In the genomic region with DNA sequence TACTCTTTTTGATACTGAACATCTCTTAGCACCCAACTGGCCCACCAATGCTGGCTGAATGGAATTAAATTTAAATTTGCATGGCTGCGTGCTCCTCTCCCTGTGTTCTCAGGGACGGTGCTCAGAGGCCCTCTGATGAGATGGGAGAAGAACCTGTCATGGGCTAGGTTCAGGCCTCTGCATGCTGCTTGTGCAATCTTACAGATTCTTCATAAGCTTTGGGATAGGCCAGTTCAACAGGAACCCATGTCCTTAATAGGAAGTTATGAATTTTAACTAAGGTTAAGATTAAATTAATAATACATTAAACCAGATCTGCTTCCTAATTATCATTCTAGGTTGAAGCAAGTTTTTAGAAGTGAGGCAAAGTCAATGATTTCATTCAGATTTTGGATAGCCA, we compare ENCODE assay signal across 21 cellular contexts.
DNase-seq lines count a peak whose midpoint lies in the region; ATAC-seq and TF ChIP-seq lines count a peak whose summit lies in the region.
"Had no signal": no experiment of that assay in that cellular context is flagged by ENCODE, and none has a peak within 500 bp of the region (broad histone marks: within the 10 kb centered on the region; RNA-seq: fewer than 3 reads in every experiment).

No MANE protein-coding gene starts in this region.

- H3K18ac ChIP-seq in neuronal stem cell (ENCODE audit: low read length): peak overlapping the region; percentile 79

- H3K9me3 Mint-ChIP-seq in activated T-cell treated with anti-CD3 and anti-CD28 coated beads, Interleukin-2, amount 50 U/mL, for 4 hours: peaks cover 5% of the 10 kb centered on the region

- H3K79me1 ChIP-seq in neuronal stem cell (ENCODE audit: low read depth, low read length): no peaks in the 10 kb centered on the region

- H3K36me3 Mint-ChIP-seq in activated T-cell treated with anti-CD3 and anti-CD28 coated beads, Interleukin-2, amount 50 U/mL, for 4 hours (ENCODE audit: insufficient read depth): no peaks in the 10 kb centered on the region
- H3K36me3 Mint-ChIP-seq: activated naive CD4-positive, alpha-beta T cell treated with anti-CD3 and anti-CD28 coated beads, Interleukin-2, amount 50 U/mL, for 24 hours; CD14-positive monocyte; IgD-negative memory B cell had no signal

- no peak overlapping the region for H3K4me3 Mint-ChIP-seq in activated T-cell treated with anti-CD3 and anti-CD28 coated beads, Interleukin-2, amount 50 U/mL, for 4 hours
- H3K4me3 Mint-ChIP-seq: activated naive CD4-positive, alpha-beta T cell treated with anti-CD3 and anti-CD28 coated beads, Interleukin-2, amount 50 U/mL, for 24 hours; CD14-positive monocyte; IgD-negative memory B cell had no signal

- H3K79me2 ChIP-seq in ACC112 (ENCODE audit: control insufficient read depth, insufficient read depth, low read length, unreplicated experiment): no peaks in the 10 kb centered on the region
- H3K79me2 ChIP-seq: parathyroid adenoma had no signal

- peak overlapping the region; percentile 4 for H2BK5ac ChIP-seq in neuronal stem cell (ENCODE audit: low read length)

- H3K4me3 ChIP-seq in ACC112 (ENCODE audit: low read depth, low read length) (no peak overlapping the region), adipocyte (ENCODE audit: low read length) (peak overlapping the region; percentile 46), esophagus muscularis mucosa (no peak overlapping the region), neuronal stem cell (ENCODE audit: low read length in 2 of 2) (no peak overlapping the region)
- H3K4me3 ChIP-seq: cardiac muscle cell, spleen, thyroid gland had no signal

- H3K4me2 ChIP-seq in neuronal stem cell (ENCODE audit: insufficient read depth, low read length, poor library complexity, severe bottlenecking): no peak overlapping the region

- no peak for TF ChIP-seq EP300 in esophagus muscularis mucosa (IDR thresholded peaks at IDR 0.05)

- H3K9ac ChIP-seq in adipocyte (ENCODE audit: low read length) (peak overlapping the region; percentile 83), neuronal stem cell (ENCODE audit: low read depth, low read length, poor library complexity) (no peak overlapping the region)
- H3K9ac ChIP-seq: parathyroid adenoma had no signal

- peak overlapping the region; percentile 4 for H2AK5ac ChIP-seq in neuronal stem cell (ENCODE audit: low read depth, low read length)

- no peaks in the 10 kb centered on the region for H3K4me1 Mint-ChIP-seq in activated T-cell treated with anti-CD3 and anti-CD28 coated beads, Interleukin-2, amount 50 U/mL, for 4 hours (ENCODE audit: low read depth)
- H3K4me1 Mint-ChIP-seq: activated naive CD4-positive, alpha-beta T cell treated with anti-CD3 and anti-CD28 coated beads, Interleukin-2, amount 50 U/mL, for 24 hours; CD14-positive monocyte; IgD-negative memory B cell had no signal

- no peak overlapping the region for H4K8ac ChIP-seq in neuronal stem cell (ENCODE audit: low read depth, low read length)

- H3K14ac ChIP-seq in neuronal stem cell (ENCODE audit: low read length): no peak overlapping the region

- peaks cover 45% of the 10 kb centered on the region for H3K4me1 ChIP-seq in ACC112 (ENCODE audit: control insufficient read depth, insufficient read depth, low read length, unreplicated experiment)
- peaks cover 63% of the 10 kb centered on the region for H3K4me1 ChIP-seq in adipocyte (ENCODE audit: control insufficient read depth, insufficient read depth, low read length)
- peaks cover 0 to 29% (median 24%) of the 10 kb centered on the region in 4 donors for H3K4me1 ChIP-seq in esophagus muscularis mucosa
- H3K4me1 ChIP-seq in neuronal stem cell (ENCODE audit: control insufficient read depth in 2 of 2, insufficient read depth in 1 of 2, low read depth in 1 of 2, low read length in 2 of 2): peaks cover 11 to 20% of the 10 kb centered on the region in 2 donors
- H3K4me1 ChIP-seq: parathyroid adenoma, spleen had no signal

- H3K9me3 ChIP-seq in adipocyte (ENCODE audit: control insufficient read depth, low read length) (no peaks in the 10 kb centered on the region), esophagus muscularis mucosa (no peaks in the 10 kb centered on the region), neuronal stem cell (replicated peaks in 1 of 2; ENCODE audit: control insufficient read depth in 2 of 2, insufficient read depth in 1 of 2, low read depth in 1 of 2, low read length in 2 of 2) (peaks cover 0 to 4% of the 10 kb centered on the region in 2 donors)
- H3K9me3 ChIP-seq: spleen, thyroid gland had no signal

- no peak overlapping the region for H2BK120ac ChIP-seq in neuronal stem cell (ENCODE audit: low read depth, low read length)

- H3K27ac ChIP-seq in ACC112 (ENCODE audit: low read depth, low read length) (peak overlapping the region; percentile 93), esophagus muscularis mucosa (replicated peaks in 1 of 4) (peak overlapping the region; percentile 68 to 85 (median 72)), neuronal stem cell (replicated peaks; ENCODE audit: low read length) (peak overlapping the region; percentile 84)
- H3K27ac ChIP-seq: cardiac muscle cell, parathyroid adenoma, spleen had no signal

- H2AFZ ChIP-seq in ACC112 (ENCODE audit: low read length, unreplicated experiment): no peak overlapping the region
- H2AFZ ChIP-seq in neuronal stem cell (ENCODE audit: low read length): peak overlapping the region; percentile 57
- H2AFZ ChIP-seq: parathyroid adenoma had no signal

- ATAC-seq in activated T-cell treated with anti-CD3 and anti-CD28 coated beads, Interleukin-2, amount 50 U/mL, for 4 hours: no peak
- ATAC-seq in GM21367 (IDR thresholded peaks at IDR 0.05; ENCODE audit: unreplicated experiment) (no peak), GM21717 (IDR thresholded peaks at IDR 0.05; ENCODE audit: unreplicated experiment) (no peak)
- ATAC-seq: PC-3 had no signal

- 94% methylated on average over 2 of the region's 2 CpGs for WGBS in esophagus muscularis mucosa
- WGBS in neuronal stem cell (ENCODE audit: extremely low coverage in 2 of 2, insufficient read length in 2 of 2, insufficient replicate concordance in 1 of 2), 2 donors: no CpG with 5 or more reads among the region's 2 CpGs

- no peak for TF ChIP-seq POLR2A in esophagus muscularis mucosa (IDR thresholded peaks at IDR 0.05; ENCODE audit: low read depth)

- no peaks in the 10 kb centered on the region for H3K36me3 ChIP-seq in ACC112 (ENCODE audit: insufficient read depth, low read length)
- no peaks in the 10 kb centered on the region for H3K36me3 ChIP-seq in adipocyte (ENCODE audit: control insufficient read depth, insufficient read depth, low read length, severe bottlenecking)
- no peaks in the 10 kb centered on the region for H3K36me3 ChIP-seq in esophagus muscularis mucosa
- no peaks in the 10 kb centered on the region for H3K36me3 ChIP-seq in neuronal stem cell (replicated peaks in 1 of 2; ENCODE audit: control insufficient read depth in 2 of 2, insufficient read depth in 2 of 2, low read length in 2 of 2)
- H3K36me3 ChIP-seq: cardiac muscle cell, spleen, thyroid gland had no signal

- no peak overlapping the region for H3K4ac ChIP-seq in neuronal stem cell (ENCODE audit: low read length)

- H2BK15ac ChIP-seq in neuronal stem cell (ENCODE audit: low read length): no peak overlapping the region

- intact Hi-C loops in esophagus muscularis mucosa (cut with DNase I): loop anchor here (5.0 kb wide), 1 partner anchor 118 kb away; a partner anchor contains a TSS

- DNase-seq in adipocyte (ENCODE audit: low read depth) (no peak), esophagus muscularis mucosa (ENCODE audit: extremely low spot score) (no peak), neuronal stem cell (ENCODE audit: low spot score) (no peak)
- DNase-seq in activated CD4-positive, alpha-beta T cell treated with anti-CD3 and anti-CD28 coated beads for 4 hours: no peak
- no peak for DNase-seq in activated T-cell treated with anti-CD3 and anti-CD28 coated beads, Interleukin-2, amount 50 U/mL, for 4 hours
- DNase-seq: DMS153, left cardiac atrium, MV-4-11, NCI-H2081 treated with DMSO at 0.1 percent for 48 hours, NCI-H526 treated with DMSO at 0.1 percent for 48 hours, spleen, thyroid gland had no signal

- H3K27me3 ChIP-seq in ACC112 (ENCODE audit: insufficient read depth, low read length) (no peaks in the 10 kb centered on the region), adipocyte (replicated peaks; ENCODE audit: control insufficient read depth, insufficient read depth, low read length) (no peaks in the 10 kb centered on the region), esophagus muscularis mucosa (no peaks in the 10 kb centered on the region), neuronal stem cell (ENCODE audit: control insufficient read depth in 3 of 3, insufficient read depth in 3 of 3, low read depth in 1 of 3, low read length in 3 of 3) (no peaks in the 10 kb centered on the region)
- H3K27me3 ChIP-seq: cardiac muscle cell, spleen, thyroid gland had no signal

- H2BK12ac ChIP-seq in neuronal stem cell (ENCODE audit: low read length): no peak overlapping the region

- H4K91ac ChIP-seq in neuronal stem cell (ENCODE audit: low read depth, low read length, poor library complexity): no peak overlapping the region

- H3K23ac ChIP-seq in neuronal stem cell (ENCODE audit: low read depth, low read length, poor library complexity): no peak overlapping the region

- TF ChIP-seq CTCF in esophagus muscularis mucosa (IDR thresholded peaks at IDR 0.05): no peak

- no peaks in the 10 kb centered on the region for H3K27me3 Mint-ChIP-seq in activated T-cell treated with anti-CD3 and anti-CD28 coated beads, Interleukin-2, amount 50 U/mL, for 4 hours (ENCODE audit: low read depth)
- H3K27me3 Mint-ChIP-seq: activated naive CD4-positive, alpha-beta T cell treated with anti-CD3 and anti-CD28 coated beads, Interleukin-2, amount 50 U/mL, for 24 hours had no signal
